ENCODE assay signal across 13 cellular contexts in genomic region chr2:131498321-131498973, GRCh38. TPM values are rescaled to one million over a fixed set of nuclear protein-coding genes. Genes with fewer than 3 reads are reported as not detected.
DNase-seq lines count a peak whose midpoint lies in the region; ATAC-seq and TF ChIP-seq lines count a peak whose summit lies in the region.
"Not testable (repeated sequence)": the region's sequence is repeated elsewhere in the genome, so short reads cannot be mapped to it uniquely, and the experiment has no call there.
"Had no signal": no experiment of that assay in that cellular context is flagged by ENCODE, and none has a peak within 500 bp of the region (broad histone marks: within the 10 kb centered on the region; RNA-seq: fewer than 3 reads in every experiment).

No MANE protein-coding gene starts in this region.

- intact Hi-C loops in heart left ventricle (cut with DNase I): loop anchor here in 3 of 10 donors (10.0 kb wide), 3 partner anchors 84 to 344 kb away; no protein-coding TSS in a partner anchor

- DNase-seq in RPMI7951 (ENCODE audit: low read depth) (peak; percentile 66), heart left ventricle (peak in 2 of 5 donors; percentile 25 to 56)
- DNase-seq in activated naive CD8-positive, alpha-beta T cell treated with anti-CD3 and anti-CD28 coated beads for 36 hours: not testable (repeated sequence)

- not testable (repeated sequence) for H3K4me3 ChIP-seq in heart left ventricle

- peaks cover 23% of the 10 kb centered on the region for H3K4me1 Mint-ChIP-seq in activated naive CD8-positive, alpha-beta T cell treated with anti-CD3 and anti-CD28 coated beads for 36 hours
- peaks cover 36% of the 10 kb centered on the region for H3K4me1 Mint-ChIP-seq in stimulated activated memory B cell treated with anti-CD40 and anti-IgM and Interleukin-4, amounts not matched to agents 10 μg/mL and 1 μg/mL and 100 μg/mL, for 72 hours

- H3K36me3 Mint-ChIP-seq in activated naive CD8-positive, alpha-beta T cell treated with anti-CD3 and anti-CD28 coated beads for 36 hours: peaks cover 21% of the 10 kb centered on the region
- H3K36me3 Mint-ChIP-seq in stimulated activated memory B cell treated with anti-CD40 and anti-IgM and Interleukin-4, amounts not matched to agents 10 μg/mL and 1 μg/mL and 100 μg/mL, for 72 hours: peaks cover 35% of the 10 kb centered on the region

- 46 to 80% (median 66%) methylated on average over 7 to 8 of the region's 8 CpGs for WGBS in heart left ventricle, 4 donors

- peak overlapping the region; percentile 75 for H3K27ac Mint-ChIP-seq in activated naive CD8-positive, alpha-beta T cell treated with anti-CD3 and anti-CD28 coated beads for 36 hours
- H3K27ac Mint-ChIP-seq in stimulated activated memory B cell treated with anti-CD40 and anti-IgM and Interleukin-4, amounts not matched to agents 10 μg/mL and 1 μg/mL and 100 μg/mL, for 72 hours: peak overlapping the region; percentile 36

- not testable (repeated sequence) for H3K27me3 ChIP-seq in heart left ventricle

- not testable (repeated sequence) for H3K9me3 ChIP-seq in heart left ventricle

- ATAC-seq in GM18505 (IDR thresholded peaks at IDR 0.05; ENCODE audit: unreplicated experiment): peak; percentile 88
- ATAC-seq in GM21360 (IDR thresholded peaks at IDR 0.05; ENCODE audit: unreplicated experiment): peak; percentile 90
- ATAC-seq in HG02763 (IDR thresholded peaks at IDR 0.05; ENCODE audit: unreplicated experiment): peak; percentile 69
- ATAC-seq in HG03342 (IDR thresholded peaks at IDR 0.05; ENCODE audit: unreplicated experiment): peak; percentile 90
- peak; percentile 78 to 91 (median 89) for ATAC-seq in heart left ventricle
- peak; percentile 94 for ATAC-seq in stimulated activated memory B cell treated with anti-CD40 and anti-IgM and Interleukin-4, amounts not matched to agents 10 μg/mL and 1 μg/mL and 100 μg/mL, for 72 hours

- H3K27me3 Mint-ChIP-seq in activated naive CD8-positive, alpha-beta T cell treated with anti-CD3 and anti-CD28 coated beads for 36 hours; stimulated activated memory B cell treated with anti-CD40 and anti-IgM and Interleukin-4, amounts not matched to agents 10 μg/mL and 1 μg/mL and 100 μg/mL, for 72 hours: not testable (repeated sequence)

- peaks cover 0 to 64% (median 39%) of the 10 kb centered on the region in 9 donors for H3K36me3 ChIP-seq in heart left ventricle

- not testable (repeated sequence) for TF ChIP-seq POLR2A in GM18505 (IDR thresholded peaks at IDR 0.05; ENCODE audit: borderline replicate concordance, extremely low read depth, insufficient read depth, insufficient read length); heart left ventricle (IDR thresholded peaks at IDR 0.05)

- H3K4me3 Mint-ChIP-seq in activated naive CD8-positive, alpha-beta T cell treated with anti-CD3 and anti-CD28 coated beads for 36 hours; stimulated activated memory B cell treated with anti-CD40 and anti-IgM and Interleukin-4, amounts not matched to agents 10 μg/mL and 1 μg/mL and 100 μg/mL, for 72 hours: not testable (repeated sequence)

- not testable (repeated sequence) for TF ChIP-seq CTCF in heart left ventricle (IDR thresholded peaks at IDR 0.05)

- peak overlapping the region in 11 of 12 donors; percentile 34 to 76 (median 51) for H3K27ac ChIP-seq in heart left ventricle

- not testable (repeated sequence) for H3K9me3 Mint-ChIP-seq in activated naive CD8-positive, alpha-beta T cell treated with anti-CD3 and anti-CD28 coated beads for 36 hours; stimulated activated memory B cell treated with anti-CD40 and anti-IgM and Interleukin-4, amounts not matched to agents 10 μg/mL and 1 μg/mL and 100 μg/mL, for 72 hours

- peaks cover 2 to 49% (median 20%) of the 10 kb centered on the region in 12 donors for H3K4me1 ChIP-seq in heart left ventricle

RNA-seq across cellular contexts. Expression of gene MZT2A, which starts 6.2 kb away (rescaled TPM):
- total RNA-seq in RPMI7951 (2014; rRNA removed; shearing (Covaris generic)): 86.9 and 137 TPM in 2 replicates
- total RNA-seq in activated naive CD8-positive, alpha-beta T cell treated with anti-CD3 and anti-CD28 coated beads for 36 hours: 100 to 1,000 TPM; 191 to 205 TPM
- total RNA-seq in heart left ventricle: 100 to 1,000 TPM; 112 to 438 (median 192) TPM
- 100 to 1,000 TPM; 263 to 345 TPM for polyA plus RNA-seq in heart left ventricle

RNA-seq across cellular contexts. Expression of gene TUBA3D, which starts 22.5 kb away (rescaled TPM):
- total RNA-seq in RPMI7951 (2014; rRNA removed; shearing (Covaris generic)): not detected in 2 replicates
- total RNA-seq in activated naive CD8-positive, alpha-beta T cell treated with anti-CD3 and anti-CD28 coated beads for 36 hours: not detected
- total RNA-seq in heart left ventricle: 100 to 1,000 TPM in 4 of 9 donors, 10 to 100 TPM in 2, 1 to 10 TPM in 3; 5.5 to 835 (median 94.9) TPM
- 100 to 1,000 TPM; 106 to 831 TPM for polyA plus RNA-seq in heart left ventricle
- total RNA-seq: left colon, natural killer cell, sigmoid colon, SJCRH30, thoracic aorta had no signal

RNA-seq across cellular contexts. Expression of gene CCDC74A, which starts 29.2 kb away (rescaled TPM):
- 33.9 and 41.9 TPM in 2 replicates for total RNA-seq in RPMI7951 (2014; rRNA removed; shearing (Covaris generic))
- total RNA-seq in activated naive CD8-positive, alpha-beta T cell treated with anti-CD3 and anti-CD28 coated beads for 36 hours: 1 to 10 TPM; 7.1 to 8.2 TPM
- total RNA-seq in heart left ventricle: 1 to 10 TPM in 6 of 9 donors, under 1 TPM in 3; 0.46 to 2.7 (median 1.6) TPM
- polyA plus RNA-seq in heart left ventricle: 1 to 10 TPM; 1.0 to 1.1 TPM
- total RNA-seq: SJCRH30 had no signal
